Comparison of ENCODE assay signal across 39 cellular contexts in genomic region chr17:52532373-52532772, GRCh38.
"Had no signal": no experiment of that assay in that cellular context is flagged by ENCODE, and none has a peak within 500 bp of the region (broad histone marks: within the 10 kb centered on the region; RNA-seq: fewer than 3 reads in every experiment).

No MANE protein-coding gene starts in this region.

- H3K4me3 ChIP-seq: adrenal gland, ascending aorta, body of pancreas, breast epithelium, cardiac muscle cell had no signal

- H3K36me3 Mint-ChIP-seq: activated naive CD4-positive, alpha-beta T cell treated with anti-CD3 and anti-CD28 coated beads, Interleukin-2, amount 10 ng/mL, durations not matched to agents 7 days and 5 days; activated naive CD4-positive, alpha-beta T cell treated with anti-CD3 and anti-CD28 coated beads, Interleukin-2, amount 50 U/mL, for 24 hours; activated naive CD4-positive, alpha-beta T cell treated with anti-CD3 and anti-CD28 coated beads, Interleukin-2, amount 50 U/mL, for 72 hours; activated naive CD8-positive, alpha-beta T cell; activated naive CD8-positive, alpha-beta T cell treated with anti-CD3 and anti-CD28 coated beads for 36 hours; activated naive CD8-positive, alpha-beta T cell treated with anti-CD3 and anti-CD28 coated beads, Interleukin-2, amount 10 ng/mL, durations not matched to agents 7 days and 5 days; brain had no signal

- H3K9me3 ChIP-seq: adrenal gland, ascending aorta, body of pancreas, breast epithelium had no signal

- H3K27ac Mint-ChIP-seq: activated naive CD4-positive, alpha-beta T cell treated with anti-CD3 and anti-CD28 coated beads for 36 hours; activated naive CD4-positive, alpha-beta T cell treated with anti-CD3 and anti-CD28 coated beads, Interleukin-2, amount 10 ng/mL, durations not matched to agents 7 days and 5 days; activated naive CD4-positive, alpha-beta T cell treated with anti-CD3 and anti-CD28 coated beads, Interleukin-2, amount 50 U/mL, for 24 hours; activated naive CD4-positive, alpha-beta T cell treated with anti-CD3 and anti-CD28 coated beads, Interleukin-2, amount 50 U/mL, for 72 hours; activated naive CD8-positive, alpha-beta T cell; activated naive CD8-positive, alpha-beta T cell treated with anti-CD3 and anti-CD28 coated beads for 36 hours; activated naive CD8-positive, alpha-beta T cell treated with anti-CD3 and anti-CD28 coated beads, Interleukin-2, amount 10 ng/mL, durations not matched to agents 7 days and 5 days; activated naive CD8-positive, alpha-beta T cell treated with anti-CD3 and anti-CD28 coated beads, Interleukin-2, amount 50 U/mL, for 24 hours; activated T-cell treated with anti-CD3 and anti-CD28 coated beads, Interleukin-2, amount 50 U/mL, for 24 hours; activated T-cell treated with anti-CD3 and anti-CD28 coated beads, Interleukin-2, amount 50 U/mL, for 72 hours; activated T-helper 1 cell treated with anti-CD3 and anti-CD28 coated beads, Interleukin-12 subunit alpha, Interleukin-12 subunit beta, Interleukin-2, Interleukin-4 antibody, amounts not matched to agents 30 ng/mL and 10 ng/mL and 1 ng/mL, durations not matched to agents 14 hours and 24 hours and 36 hours; activated T-helper 17 cell treated with anti-CD3 and anti-CD28 coated beads, Interleukin-2, amount 50 U/mL, for 72 hours; activated T-helper 2 cell treated with anti-CD3 and anti-CD28 coated beads, Interferon-gamma antibody, Interleukin-2, Interleukin-4, amounts not matched to agents 10 μg/mL and 5 μg/mL and 100 μg/mL, durations not matched to agents 14 hours and 24 hours and 36 hours; brain had no signal

- H3K4me1 Mint-ChIP-seq: activated naive CD4-positive, alpha-beta T cell treated with anti-CD3 and anti-CD28 coated beads, Interleukin-2, amount 10 ng/mL, durations not matched to agents 7 days and 5 days; activated naive CD4-positive, alpha-beta T cell treated with anti-CD3 and anti-CD28 coated beads, Interleukin-2, amount 50 U/mL, for 24 hours; activated naive CD8-positive, alpha-beta T cell treated with anti-CD3 and anti-CD28 coated beads for 36 hours; activated naive CD8-positive, alpha-beta T cell treated with anti-CD3 and anti-CD28 coated beads, Interleukin-2, amount 10 ng/mL, durations not matched to agents 7 days and 5 days; activated naive CD8-positive, alpha-beta T cell treated with anti-CD3 and anti-CD28 coated beads, Interleukin-2, amount 50 U/mL, for 24 hours; activated T-helper 17 cell treated with anti-CD3 and anti-CD28 coated beads, Interleukin-2, amount 50 U/mL, for 72 hours; central memory CD8-positive, alpha-beta T cell had no signal

- H3K27me3 ChIP-seq: adrenal gland, ascending aorta, body of pancreas, brain microvascular endothelial cell, breast epithelium, cardiac muscle cell had no signal

- DNase-seq: activated effector memory CD4-positive, alpha-beta T cell treated with anti-CD3 and anti-CD28 coated beads, Interleukin-2, amount 50 U/mL, for 16 hours; activated effector memory CD4-positive, alpha-beta T cell treated with Interleukin-2 at 50 U/mL for 16 hours; activated gamma-delta T cell; activated gamma-delta T cell treated with Interleukin-2 at 50 U/mL for 16 hours; activated naive CD4-positive, alpha-beta T cell; activated naive CD4-positive, alpha-beta T cell treated with anti-CD3 and anti-CD28 coated beads for 36 hours; activated naive CD4-positive, alpha-beta T cell treated with anti-CD3 and anti-CD28 coated beads, Interleukin-2, amount 10 ng/mL, durations not matched to agents 7 days and 5 days; activated naive CD4-positive, alpha-beta T cell treated with anti-CD3 and anti-CD28 coated beads, Interleukin-2, amount 50 U/mL, for 16 hours; activated naive CD4-positive, alpha-beta T cell treated with Interleukin-2 at 50 U/mL for 16 hours; activated naive CD8-positive, alpha-beta T cell treated with anti-CD3 and anti-CD28 coated beads for 36 hours; activated naive CD8-positive, alpha-beta T cell treated with anti-CD3 and anti-CD28 coated beads, Interleukin-2, amount 10 ng/mL, durations not matched to agents 7 days and 5 days; activated naive CD8-positive, alpha-beta T cell treated with anti-CD3 and anti-CD28 coated beads, Interleukin-2, amount 50 U/mL, for 24 hours; activated T-cell treated with anti-CD3 and anti-CD28 coated beads for 4 hours; activated T-cell treated with anti-CD3 and anti-CD28 coated beads, Interleukin-2, amount 50 U/mL, for 1 hour; activated T-cell treated with anti-CD3 and anti-CD28 coated beads, Interleukin-2, amount 50 U/mL, for 24 hours; activated T-cell treated with anti-CD3 and anti-CD28 coated beads, Interleukin-2, amount 50 U/mL, for 4 hours; activated T-cell treated with anti-CD3 and anti-CD28 coated beads, Interleukin-2, amount 50 U/mL, for 48 hours; activated T-cell treated with anti-CD3 and anti-CD28 coated beads, Interleukin-2, amount 50 U/mL, for 72 hours; adrenal gland; amniotic stem cell; amygdala; anterior cingulate cortex; aorta; body of pancreas; brain microvascular endothelial cell; caudate nucleus; central memory CD4-positive, alpha-beta T cell; cerebellar nuclear complex had no signal

- H3K27me3 Mint-ChIP-seq: activated naive CD4-positive, alpha-beta T cell treated with anti-CD3 and anti-CD28 coated beads, Interleukin-2, amount 10 ng/mL, durations not matched to agents 7 days and 5 days; activated naive CD4-positive, alpha-beta T cell treated with anti-CD3 and anti-CD28 coated beads, Interleukin-2, amount 50 U/mL, for 24 hours; activated naive CD8-positive, alpha-beta T cell; activated naive CD8-positive, alpha-beta T cell treated with anti-CD3 and anti-CD28 coated beads for 36 hours; activated naive CD8-positive, alpha-beta T cell treated with anti-CD3 and anti-CD28 coated beads, Interleukin-2, amount 10 ng/mL, durations not matched to agents 7 days and 5 days; activated naive CD8-positive, alpha-beta T cell treated with anti-CD3 and anti-CD28 coated beads, Interleukin-2, amount 50 U/mL, for 24 hours; activated T-cell treated with anti-CD3 and anti-CD28 coated beads, Interleukin-2, amount 50 U/mL, for 24 hours; activated T-helper 17 cell treated with anti-CD3 and anti-CD28 coated beads, Interleukin-2, amount 50 U/mL, for 72 hours; central memory CD8-positive, alpha-beta T cell had no signal

- ATAC-seq: activated naive CD4-positive, alpha-beta T cell treated with anti-CD3 and anti-CD28 coated beads, Interleukin-2, amount 50 U/mL, for 72 hours; activated naive CD8-positive, alpha-beta T cell treated with anti-CD3 and anti-CD28 coated beads, Interleukin-2, amount 50 U/mL, for 24 hours; activated T-cell treated with anti-CD3 and anti-CD28 coated beads, Interleukin-2, amount 50 U/mL, for 4 hours; activated T-cell treated with anti-CD3 and anti-CD28 coated beads, Interleukin-2, amount 50 U/mL, for 72 hours; activated T-helper 17 cell treated with anti-CD3 and anti-CD28 coated beads, Interleukin-2, amount 50 U/mL, for 72 hours; body of pancreas had no signal

- H3K27ac ChIP-seq: adrenal gland, ascending aorta, body of pancreas, brain microvascular endothelial cell, breast epithelium, cardiac muscle cell had no signal

- H3K36me3 ChIP-seq: adrenal gland, ascending aorta, brain microvascular endothelial cell, breast epithelium, cardiac muscle cell had no signal

- H3K4me3 Mint-ChIP-seq: activated naive CD4-positive, alpha-beta T cell treated with anti-CD3 and anti-CD28 coated beads for 36 hours; activated naive CD4-positive, alpha-beta T cell treated with anti-CD3 and anti-CD28 coated beads, Interleukin-2, amount 10 ng/mL, durations not matched to agents 7 days and 5 days; activated naive CD4-positive, alpha-beta T cell treated with anti-CD3 and anti-CD28 coated beads, Interleukin-2, amount 50 U/mL, for 24 hours; activated naive CD8-positive, alpha-beta T cell; activated naive CD8-positive, alpha-beta T cell treated with anti-CD3 and anti-CD28 coated beads for 36 hours; activated naive CD8-positive, alpha-beta T cell treated with anti-CD3 and anti-CD28 coated beads, Interleukin-2, amount 10 ng/mL, durations not matched to agents 7 days and 5 days; activated naive CD8-positive, alpha-beta T cell treated with anti-CD3 and anti-CD28 coated beads, Interleukin-2, amount 50 U/mL, for 24 hours; activated T-cell treated with anti-CD3 and anti-CD28 coated beads, Interleukin-2, amount 50 U/mL, for 24 hours; activated T-cell treated with anti-CD3 and anti-CD28 coated beads, Interleukin-2, amount 50 U/mL, for 4 hours; activated T-cell treated with anti-CD3 and anti-CD28 coated beads, Interleukin-2, amount 50 U/mL, for 72 hours; activated T-helper 1 cell treated with anti-CD3 and anti-CD28 coated beads, Interleukin-12 subunit alpha, Interleukin-12 subunit beta, Interleukin-2, Interleukin-4 antibody, amounts not matched to agents 30 ng/mL and 10 ng/mL and 1 ng/mL, durations not matched to agents 14 hours and 24 hours and 36 hours; activated T-helper 17 cell treated with anti-CD3 and anti-CD28 coated beads, Interleukin-2, amount 50 U/mL, for 72 hours; brain; central memory CD8-positive, alpha-beta T cell had no signal

- H3K4me1 ChIP-seq: adrenal gland, ascending aorta, body of pancreas, breast epithelium had no signal

- H3K9me3 Mint-ChIP-seq: activated naive CD4-positive, alpha-beta T cell treated with anti-CD3 and anti-CD28 coated beads for 36 hours; activated naive CD4-positive, alpha-beta T cell treated with anti-CD3 and anti-CD28 coated beads, Interleukin-2, amount 50 U/mL, for 24 hours; activated naive CD4-positive, alpha-beta T cell treated with anti-CD3 and anti-CD28 coated beads, Interleukin-2, amount 50 U/mL, for 72 hours; activated naive CD8-positive, alpha-beta T cell treated with anti-CD3 and anti-CD28 coated beads for 36 hours; activated naive CD8-positive, alpha-beta T cell treated with anti-CD3 and anti-CD28 coated beads, Interleukin-2, amount 10 ng/mL, durations not matched to agents 7 days and 5 days; activated naive CD8-positive, alpha-beta T cell treated with anti-CD3 and anti-CD28 coated beads, Interleukin-2, amount 50 U/mL, for 24 hours; activated T-cell treated with anti-CD3 and anti-CD28 coated beads, Interleukin-2, amount 50 U/mL, for 4 hours; activated T-helper 1 cell treated with anti-CD3 and anti-CD28 coated beads, Interleukin-12 subunit alpha, Interleukin-12 subunit beta, Interleukin-2, Interleukin-4 antibody, amounts not matched to agents 30 ng/mL and 10 ng/mL and 1 ng/mL, durations not matched to agents 14 hours and 24 hours and 36 hours; activated T-helper 17 cell treated with anti-CD3 and anti-CD28 coated beads, Interleukin-2, amount 50 U/mL, for 72 hours; brain; central memory CD8-positive, alpha-beta T cell had no signal
